ENCODE assay signal across 11 cellular contexts in genomic region chrX:3244955-3245354, GRCh38.
DNase-seq lines count a peak whose midpoint lies in the region; ATAC-seq, FAIRE-seq and TF ChIP-seq lines count a peak whose summit lies in the region.
"Had no signal": no experiment of that assay in that cellular context is flagged by ENCODE, and none has a peak within 500 bp of the region (broad histone marks: within the 10 kb centered on the region; RNA-seq: fewer than 3 reads in every experiment).

No MANE protein-coding gene starts in this region.

- H3K9me3 ChIP-seq in small intestine (ENCODE audit: control insufficient read depth, low read depth): no peaks in the 10 kb centered on the region
- H3K9me3 ChIP-seq: transverse colon had no signal

- no peaks in the 10 kb centered on the region for H3K4me1 ChIP-seq in small intestine (ENCODE audit: control insufficient read depth in 2 of 2, insufficient read depth in 1 of 2, low read depth in 1 of 2, low read length in 1 of 2)
- H3K4me1 ChIP-seq: transverse colon had no signal

- H3K27ac ChIP-seq in small intestine (ENCODE audit: low read depth in 1 of 2, low read length in 1 of 2): no peak overlapping the region
- H3K27ac ChIP-seq: transverse colon had no signal

- DNase-seq in SIG-M5 treated with dmso at 0.1 percent for 504 hours (lab: John Stamatoyannopoulos, UW; ENCODE audit: unreplicated experiment) (peak; percentile 0), SIG-M5 (lab: John Stamatoyannopoulos, UW) (no peak), OCI-M1 (lab: John Stamatoyannopoulos, UW) (peak; percentile 1), epithelial cell of esophagus (ENCODE audit: low read depth) (peak; percentile 29), small intestine (peak; percentile 2)
- DNase-seq in central memory CD4-positive, alpha-beta T cell: no peak
- DNase-seq: activated CD8-positive, alpha-beta memory T cell treated with anti-CD3 and anti-CD28 coated beads, Interleukin-2, amount 50 U/mL, for 4 hours; AML-193; transverse colon had no signal

- FAIRE-seq in small intestine (lab: Jason Lieb, UNC): no peak

- H3K4me3 ChIP-seq in epithelial cell of esophagus (ENCODE audit: low read length): no peak overlapping the region
- no peak overlapping the region for H3K4me3 ChIP-seq in small intestine (ENCODE audit: low read depth in 1 of 2, low read length in 2 of 2)
- H3K4me3 ChIP-seq: transverse colon had no signal

- H3K36me3 ChIP-seq in small intestine (ENCODE audit: control insufficient read depth in 2 of 2, insufficient read depth in 2 of 2, low read length in 2 of 2): no peaks in the 10 kb centered on the region
- H3K36me3 ChIP-seq: transverse colon had no signal

- peak; percentile 39 for TF ChIP-seq CTCF in epithelial cell of esophagus (IDR thresholded peaks at IDR 0.05; ENCODE audit: insufficient read depth, low read depth, low read length, missing control alignments)

- H3K27me3 ChIP-seq in small intestine (ENCODE audit: control insufficient read depth in 2 of 2, insufficient read depth in 2 of 2, low read length in 2 of 2): no peaks in the 10 kb centered on the region
- H3K27me3 ChIP-seq: transverse colon had no signal

- no peak for ATAC-seq in HG03135 (IDR thresholded peaks at IDR 0.05; ENCODE audit: unreplicated experiment)
- ATAC-seq in HG03469 (IDR thresholded peaks at IDR 0.05; ENCODE audit: unreplicated experiment): no peak

Comparison
In these comparisons a context has a peak if more than half of its experiments do, and no peak if none do; other contexts are left out.
1. DNase-seq: peak in SIG-M5 treated with dmso at 0.1 percent for 504 hours (single experiment), OCI-M1 (single experiment), epithelial cell of esophagus (single experiment) and small intestine (single experiment); none in SIG-M5 (single experiment) and central memory CD4-positive, alpha-beta T cell (single experiment).